In the genomic region with DNA sequence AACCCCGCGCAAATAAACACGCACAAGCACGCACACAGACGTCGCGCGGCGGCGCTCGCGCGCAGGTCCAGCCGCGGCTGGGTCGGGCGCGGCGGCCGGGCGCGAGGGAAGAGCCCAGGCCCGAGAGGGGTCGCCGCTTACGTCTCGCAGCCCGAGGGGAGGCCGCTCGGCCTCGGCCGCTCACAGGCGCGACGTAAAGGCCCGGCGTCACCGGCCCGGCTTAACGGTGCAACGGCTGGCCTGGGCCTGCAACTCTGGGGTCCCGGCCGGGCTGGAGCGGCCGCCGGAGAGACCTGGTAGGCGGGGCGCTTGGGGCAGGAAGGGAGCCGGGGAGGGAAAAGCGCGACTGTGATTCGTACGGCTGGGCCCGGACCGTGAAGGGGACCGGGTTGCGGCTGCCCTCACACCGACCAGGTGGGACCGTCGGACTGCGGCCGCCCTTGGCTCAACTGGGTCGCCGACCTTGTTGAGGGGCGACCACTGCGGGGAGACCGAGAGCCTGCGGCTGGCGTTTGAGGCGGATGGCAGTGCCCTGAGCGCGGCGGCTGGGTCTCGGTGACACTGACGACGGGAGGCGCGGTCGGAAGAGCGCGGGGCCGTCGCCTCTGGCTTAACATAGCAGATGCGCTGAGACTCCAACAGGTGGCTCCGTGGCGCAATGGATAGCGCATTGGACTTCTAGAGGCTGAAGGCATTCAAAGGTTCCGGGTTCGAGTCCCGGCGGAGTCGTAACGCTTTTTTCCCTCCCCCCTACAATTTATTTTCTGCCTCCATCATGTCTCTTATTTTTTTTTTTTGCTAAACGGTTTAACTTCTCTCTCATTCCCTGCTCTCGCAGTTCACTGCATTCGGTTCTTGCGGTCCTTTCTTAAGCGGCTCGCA, we compare ENCODE assay signal across 8 cellular contexts. TPM values are rescaled to one million over a fixed set of nuclear protein-coding genes. Genes with fewer than 3 reads are reported as not detected.
DNase-seq lines count a peak whose midpoint lies in the region; ATAC-seq, FAIRE-seq and TF ChIP-seq lines count a peak whose summit lies in the region.

No MANE protein-coding gene starts in this region.

- H3K4me3 ChIP-seq in AG10803 (ENCODE audit: low read length) (peak overlapping the region; percentile 69), kidney (ENCODE audit: low read length in 2 of 2) (peak overlapping the region; percentile 75 to 88)

- intact Hi-C loops in kidney (cut with DNase I) = no loop called here

- no peaks in the 10 kb centered on the region for H3K36me3 ChIP-seq in kidney (ENCODE audit: control insufficient read depth in 1 of 2, insufficient read depth in 2 of 2, low read length in 2 of 2)

- peak; percentile 82 for DNase-seq in AG10803 (ENCODE audit: low read depth)
- peak; percentile 90 for DNase-seq in NCI-H345 (lab: John Stamatoyannopoulos, UW)
- peak; percentile 84 for DNase-seq in cerebellar cortex (ENCODE audit: low spot score)
- peak; percentile 95 for DNase-seq in kidney
- DNase-seq in stimulated activated CD4-positive, alpha-beta T cell treated with anti-CD3 and anti-CD28 coated beads, Interleukin-15, amount 100 ng/mL, for 1 hour (ENCODE audit: low read depth in 1 of 2, low spot score in 1 of 2) = peak; percentile 80 to 87

- peaks cover 7% of the 10 kb centered on the region in 2 donors for H3K4me1 ChIP-seq in kidney (ENCODE audit: control insufficient read depth in 1 of 2, insufficient read depth in 1 of 2, low read depth in 1 of 2, low read length in 2 of 2)

- ATAC-seq in GM19025 (IDR thresholded peaks at IDR 0.05; ENCODE audit: low read depth, unreplicated experiment) = peak; percentile 56
- peak; percentile 72 for ATAC-seq in HG03342 (IDR thresholded peaks at IDR 0.05; ENCODE audit: unreplicated experiment)
- peak; percentile 74 to 75 for ATAC-seq in activated CD4-positive, CD25-positive, alpha-beta regulatory T cell treated with anti-CD3 and anti-CD28 coated beads, Interleukin-2, amount 50 U/mL, for 24 hours

- H3K9ac ChIP-seq in kidney (ENCODE audit: low read length in 2 of 2) = peak overlapping the region; percentile 88

- no peak for FAIRE-seq in kidney (lab: Jason Lieb, UNC)

- TF ChIP-seq CTCF in AG10803 (conservative IDR thresholded peaks at IDR 0.05; ENCODE audit: low read length) (0 out of 2 replicates have a peak, but pooled peaks have one; percentile 4), kidney (IDR thresholded peaks at IDR 0.05; ENCODE audit: borderline replicate concordance, extremely low read depth, insufficient read depth) (peak; percentile 10)

- no peaks in the 10 kb centered on the region for H3K9me3 ChIP-seq in kidney (ENCODE audit: control insufficient read depth in 1 of 2, low read length in 2 of 2)

- H3K27ac ChIP-seq in kidney (ENCODE audit: low read depth in 2 of 2, low read length in 2 of 2) = peak overlapping the region; percentile 98 to 99

RNA-seq across cellular contexts. Expression of a gene that starts 31.8 kb away (rescaled TPM):
- 48.4 TPM for total RNA-seq in kidney
- 47.3 TPM for polyA plus RNA-seq in kidney (ENCODE audit: insufficient read depth, low read depth, low replicate concordance)

Comparison
In these comparisons a context has a peak if more than half of its experiments do, and no peak if none do; other contexts are left out.
1. Peak in every context shown above with its lines: DNase-seq, ATAC-seq, H3K4me3 ChIP-seq and H3K27ac ChIP-seq.